In genomic region chr22:50508897-50509296, GRCh38 we compare ENCODE assay signal across 9 cellular contexts. TPM values are rescaled to one million over a fixed set of nuclear protein-coding genes. Genes with fewer than 3 reads are reported as not detected.
DNase-seq lines count a peak whose midpoint lies in the region; ATAC-seq and TF ChIP-seq lines count a peak whose summit lies in the region.
"Had no signal": no experiment of that assay in that cellular context is flagged by ENCODE, and none has a peak within 500 bp of the region (broad histone marks: within the 10 kb centered on the region; RNA-seq: fewer than 3 reads in every experiment).

No MANE protein-coding gene starts in this region.

- H3K9ac ChIP-seq in DND-41 (ENCODE audit: low read depth, low read length), result peak overlapping the region; percentile 67
- peak overlapping the region; percentile 50 for H3K9ac ChIP-seq in trophoblast cell (ENCODE audit: low read length)

- no peak overlapping the region for H4K91ac ChIP-seq in trophoblast cell (ENCODE audit: low read depth, low read length)

- TSS peak; percentile 92 for BruUV-seq in Panc1 (replicated peaks; lab: Mats Ljungman, UMichigan)

- H3K4me3 ChIP-seq in DND-41 (ENCODE audit: low read depth in 1 of 2, low read length in 2 of 2) (peak overlapping the region; percentile 43 to 64), Panc1 (ENCODE audit: low read depth in 2 of 2, low read length in 2 of 2) (peak overlapping the region; percentile 59 to 69), trophoblast cell (ENCODE audit: low read depth, low read length) (peak overlapping the region; percentile 99)

- no peaks in the 10 kb centered on the region for H3K9me3 ChIP-seq in DND-41 (ENCODE audit: insufficient read depth, low read length, severe bottlenecking)
- H3K9me3 ChIP-seq in Panc1 (ENCODE audit: control insufficient read depth, insufficient read depth, low read depth, low read length), result no peaks in the 10 kb centered on the region
- no peaks in the 10 kb centered on the region for H3K9me3 ChIP-seq in trophoblast cell (ENCODE audit: insufficient read depth, low read depth, low read length)

- H3K4me1 ChIP-seq in DND-41 (ENCODE audit: insufficient read depth, low read length), result peaks cover 57% of the 10 kb centered on the region
- peaks cover 5% of the 10 kb centered on the region for H3K4me1 ChIP-seq in Panc1 (ENCODE audit: control insufficient read depth, insufficient read depth, low read length)
- H3K4me1 ChIP-seq in trophoblast cell (ENCODE audit: control insufficient read depth in 1 of 2, insufficient read depth in 2 of 2, low read length in 2 of 2), result peaks cover 6 to 15% of the 10 kb centered on the region in 2 experiments

- H2BK12ac ChIP-seq in trophoblast cell (ENCODE audit: low read length), result no peak overlapping the region

- H4K8ac ChIP-seq in trophoblast cell (ENCODE audit: low read depth, low read length), result no peak overlapping the region

- H3K36me3 ChIP-seq in DND-41 (ENCODE audit: insufficient read depth, low read length) (peaks cover 45% of the 10 kb centered on the region), Panc1 (ENCODE audit: control insufficient read depth, insufficient read depth, low read length) (peaks cover 4% of the 10 kb centered on the region), trophoblast cell (ENCODE audit: control insufficient read depth in 1 of 2, insufficient read depth in 2 of 2, low read length in 2 of 2) (peaks cover 18 to 21% of the 10 kb centered on the region in 2 experiments)

- H3K14ac ChIP-seq in trophoblast cell (ENCODE audit: low read length), result no peak overlapping the region

- no peak overlapping the region for H4K12ac ChIP-seq in trophoblast cell (ENCODE audit: low read depth, low read length)

- no peak overlapping the region for H2BK120ac ChIP-seq in trophoblast cell (ENCODE audit: insufficient read depth, low read length, poor library complexity)

- H2BK5ac ChIP-seq in trophoblast cell (ENCODE audit: low read depth, low read length, poor library complexity), result no peak overlapping the region

- H3K23ac ChIP-seq in trophoblast cell (ENCODE audit: low read length), result no peak overlapping the region

- H3K4me2 ChIP-seq in DND-41 (ENCODE audit: insufficient read depth, low read length) (peak overlapping the region; percentile 89), trophoblast cell (ENCODE audit: low read length) (peak overlapping the region; percentile 90)

- H3K27me3 ChIP-seq in DND-41 (ENCODE audit: insufficient read depth, low read length, poor library complexity) (no peaks in the 10 kb centered on the region), Panc1 (ENCODE audit: control insufficient read depth, insufficient read depth, low read length) (no peaks in the 10 kb centered on the region), trophoblast cell (ENCODE audit: insufficient read depth, low read length) (no peaks in the 10 kb centered on the region)

- POLR2A ChIA-PET in Panc1 (lab: Charles Lee), result interaction anchor here (0.6 kb wide), 1 partner anchor 52 kb away, joined by 5 read pairs; no protein-coding TSS in a partner anchor

- CTCF ChIA-PET in Panc1 (lab: Charles Lee), result interaction anchor here (1.4 kb wide), 1 partner anchor 17 kb away, joined by 10 read pairs; the partner anchor contains the start of gene SCO2

- in situ Hi-C loops in Panc1 (cut with HindIII; ENCODE audit: low pct_unique_long_range_greater_than_20kb, low sequenced_read_pairs), result no loop called here

- H2AK5ac ChIP-seq in trophoblast cell (ENCODE audit: low read length), result no peak overlapping the region

- DNase-seq in DND-41 (no peak), Panc1 (ENCODE audit: low read depth, low spot score) (no peak), epithelial cell of prostate (ENCODE audit: low read depth, low spot score) (no peak), trophoblast cell (no peak)

- peaks cover 86% of the 10 kb centered on the region for H3K79me2 ChIP-seq in DND-41 (ENCODE audit: insufficient read depth, low read length)
- H3K79me2 ChIP-seq in trophoblast cell (ENCODE audit: control insufficient read depth, insufficient read depth, low read length, poor library complexity), result peaks cover 13% of the 10 kb centered on the region

- intact Hi-C loops in Panc1 (cut with micrococcal nuclease; ENCODE audit: unreplicated experiment), result no loop called here

- H3K18ac ChIP-seq in trophoblast cell (ENCODE audit: low read length), result no peak overlapping the region

- no CpG with 5 or more reads among the region's 3 CpGs for WGBS in trophoblast cell (ENCODE audit: extremely low coverage, insufficient coverage, insufficient read length)

- H3K4ac ChIP-seq in trophoblast cell (ENCODE audit: low read depth, low read length), result peak overlapping the region; percentile 60

- TF ChIP-seq CTCF in DND-41 (IDR thresholded peaks at IDR 0.05; ENCODE audit: borderline replicate concordance, extremely low read depth, low read length, poor library complexity, severe bottlenecking) (no peak), Panc1 (IDR thresholded peaks at IDR 0.05) (no peak)

- peaks cover 8% of the 10 kb centered on the region for H3K79me1 ChIP-seq in trophoblast cell (ENCODE audit: low read length)

- 0 out of 2 replicates have a peak overlapping the region, but pooled peaks have one; percentile 90 for H2AFZ ChIP-seq in DND-41 (ENCODE audit: low read depth, low read length)
- no peak overlapping the region for H2AFZ ChIP-seq in trophoblast cell (ENCODE audit: insufficient read depth, low read length, poor library complexity)

- ATAC-seq in DND-41 (ENCODE audit: insufficient read depth, low read depth) (0 out of 3 replicates have a peak, but pooled peaks have one; percentile 5), Panc1 (no peak), HG03521 (IDR thresholded peaks at IDR 0.05; ENCODE audit: unreplicated experiment) (no peak), GM18861 (IDR thresholded peaks at IDR 0.05; ENCODE audit: unreplicated experiment) (no peak), HG03159 (IDR thresholded peaks at IDR 0.05; ENCODE audit: unreplicated experiment) (no peak), GM19351 (IDR thresholded peaks at IDR 0.05; ENCODE audit: unreplicated experiment) (no peak)

- H4K20me1 ChIP-seq in DND-41 (ENCODE audit: insufficient read depth, low read length), result peaks cover 42% of the 10 kb centered on the region

- peak overlapping the region; percentile 94 for H3K27ac ChIP-seq in DND-41 (ENCODE audit: low read length)
- peak overlapping the region; percentile 73 for H3K27ac ChIP-seq in Panc1 (ENCODE audit: low read length)
- peak overlapping the region; percentile 55 for H3K27ac ChIP-seq in epithelial cell of prostate
- H3K27ac ChIP-seq in trophoblast cell (ENCODE audit: low read depth, low read length), result no peak overlapping the region

RNA-seq across cellular contexts. Expression of gene NCAPH2, which starts 0.9 kb away (rescaled TPM):
- 55.6 TPM for total RNA-seq in Panc1 (2021; ENCODE audit: unreplicated experiment)
- 44.9 TPM for polyA plus RNA-seq in Panc1 (2012; ENCODE audit: insufficient read length)
- polyA plus RNA-seq in trophoblast cell (2013), result 24.4 and 24.9 TPM in 2 replicates

RNA-seq across cellular contexts. Expression of gene LMF2, which starts 1.4 kb away (rescaled TPM):
- total RNA-seq in Panc1 (2021; ENCODE audit: unreplicated experiment), result 54.2 TPM
- 46.0 TPM for polyA plus RNA-seq in Panc1 (2012; ENCODE audit: insufficient read length)
- polyA plus RNA-seq in trophoblast cell (2013), result 63.1 and 64.7 TPM in 2 replicates

RNA-seq across cellular contexts. Expression of gene SCO2, which starts 16.5 kb away (rescaled TPM):
- total RNA-seq in Panc1 (2021; ENCODE audit: unreplicated experiment), result 14.2 TPM
- 14.0 TPM for polyA plus RNA-seq in Panc1 (2012; ENCODE audit: insufficient read length)
- polyA plus RNA-seq in trophoblast cell (2013), result 0.60 and 0.63 TPM in 2 replicates

RNA-seq across cellular contexts. Expression of gene TYMP, which starts 20.9 kb away (rescaled TPM):
- total RNA-seq in Panc1 (2021; ENCODE audit: unreplicated experiment), result 56.0 TPM
- polyA plus RNA-seq in Panc1 (2012; ENCODE audit: insufficient read length), result 99.6 TPM
- polyA plus RNA-seq in trophoblast cell (2013), result 19.5 and 20.6 TPM in 2 replicates

RNA-seq across cellular contexts. Expression of gene MIOX, which starts 22.2 kb away (rescaled TPM):
- total RNA-seq in Panc1 (2021; ENCODE audit: unreplicated experiment), result 0.23 TPM
- 0.33 TPM for polyA plus RNA-seq in Panc1 (2012; ENCODE audit: insufficient read length)
- polyA plus RNA-seq in trophoblast cell (2013), result 1.1 and 1.2 TPM in 2 replicates
- total RNA-seq: pulmonary artery endothelial cell had no signal
